Comparison of ENCODE assay signal across 12 cellular contexts in the genomic region with DNA sequence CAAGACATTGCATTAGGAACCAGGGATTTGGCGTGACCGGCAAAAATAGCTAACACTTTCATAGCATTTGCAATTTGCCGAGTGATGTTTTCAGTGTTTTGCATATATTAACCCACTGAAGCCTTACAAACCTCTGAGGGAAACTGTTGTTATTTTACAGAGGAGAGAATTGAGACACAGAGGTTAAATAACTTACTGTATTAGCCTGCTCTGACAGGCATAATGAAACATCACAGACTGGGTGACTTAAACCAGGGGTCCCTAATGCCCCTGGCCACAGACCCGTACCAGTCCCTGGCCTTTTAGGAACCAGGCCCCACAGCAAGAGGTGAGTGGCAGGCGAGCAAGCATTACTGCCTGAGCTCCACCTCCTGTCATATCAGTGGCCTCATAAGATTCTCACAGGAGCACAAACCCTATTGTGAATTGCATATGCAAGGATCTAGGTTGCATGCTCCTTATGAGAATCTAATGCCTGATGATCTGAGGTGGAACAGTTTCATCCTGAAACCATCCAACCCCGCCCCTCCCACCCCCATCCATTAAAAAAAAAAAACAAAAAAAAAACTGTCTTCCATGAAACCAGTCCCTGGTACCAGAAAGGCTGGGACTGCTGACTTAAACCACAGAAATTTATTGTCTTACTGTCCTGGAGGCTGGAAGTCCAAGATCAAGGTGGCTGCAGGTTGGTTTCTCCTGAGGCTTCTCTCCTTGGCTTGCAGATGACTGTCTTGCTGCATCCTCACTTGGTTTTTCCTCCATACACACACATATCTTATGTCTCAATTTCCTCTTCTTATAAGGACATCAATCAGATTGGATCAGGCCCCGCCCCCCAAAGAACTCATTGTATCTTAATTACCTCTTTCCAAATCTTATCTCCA.
DNase-seq lines count a peak whose midpoint lies in the region; ATAC-seq lines count a peak whose summit lies in the region.
"Had no signal": no experiment of that assay in that cellular context is flagged by ENCODE, and none has a peak within 500 bp of the region (broad histone marks: within the 10 kb centered on the region; RNA-seq: fewer than 3 reads in every experiment).

No MANE protein-coding gene starts in this region.

- DNase-seq in germinal center (ENCODE audit: low spot score) (peak; percentile 47), C1 segment of cervical spinal cord (lab: John Stamatoyannopoulos, UW) (no peak), NCI-H2196 treated with DMSO at 0.1 percent for 48 hours (lab: John Stamatoyannopoulos, UW; ENCODE audit: unreplicated experiment) (no peak)
- DNase-seq in effector memory CD4-positive, alpha-beta T cell = no peak
- DNase-seq: EL, GOT3, NCI-H2081 had no signal

- no peak overlapping the region for H3K27ac ChIP-seq in effector memory CD4-positive, alpha-beta T cell (ENCODE audit: insufficient read depth, low read length, poor library complexity, severe bottlenecking)
- H3K27ac ChIP-seq: vagina had no signal

- H3K27me3 ChIP-seq in effector memory CD4-positive, alpha-beta T cell (replicated peaks; ENCODE audit: control insufficient read depth, insufficient read depth, low read length, poor library complexity, severe bottlenecking) = no peaks in the 10 kb centered on the region
- H3K27me3 ChIP-seq: vagina had no signal

- H3K4me3 ChIP-seq in effector memory CD4-positive, alpha-beta T cell (ENCODE audit: insufficient read depth, low read depth, low read length, poor library complexity, severe bottlenecking) = no peak overlapping the region
- H3K4me3 ChIP-seq: vagina had no signal

- no peaks in the 10 kb centered on the region for H3K36me3 ChIP-seq in effector memory CD4-positive, alpha-beta T cell (ENCODE audit: control insufficient read depth, insufficient read depth, low read length)
- H3K36me3 ChIP-seq: vagina had no signal

- peak; percentile 46 for ATAC-seq in GM18502 (IDR thresholded peaks at IDR 0.05; ENCODE audit: poor library complexity, unreplicated experiment)
- ATAC-seq in GM19397 (IDR thresholded peaks at IDR 0.05; ENCODE audit: unreplicated experiment) = peak; percentile 43
- ATAC-seq in HG02973 (IDR thresholded peaks at IDR 0.05; ENCODE audit: unreplicated experiment) = peak; percentile 35
- ATAC-seq: Panc1 had no signal

- no peaks in the 10 kb centered on the region for H3K9me3 ChIP-seq in effector memory CD4-positive, alpha-beta T cell (ENCODE audit: control insufficient read depth, low read length)
- H3K9me3 ChIP-seq: vagina had no signal

- H3K4me1 ChIP-seq in effector memory CD4-positive, alpha-beta T cell (ENCODE audit: control insufficient read depth, insufficient read depth, low read length, poor library complexity, severe bottlenecking) = peaks cover 37% of the 10 kb centered on the region
